1 cellular context compared by ENCODE assay signal in the genomic region with DNA sequence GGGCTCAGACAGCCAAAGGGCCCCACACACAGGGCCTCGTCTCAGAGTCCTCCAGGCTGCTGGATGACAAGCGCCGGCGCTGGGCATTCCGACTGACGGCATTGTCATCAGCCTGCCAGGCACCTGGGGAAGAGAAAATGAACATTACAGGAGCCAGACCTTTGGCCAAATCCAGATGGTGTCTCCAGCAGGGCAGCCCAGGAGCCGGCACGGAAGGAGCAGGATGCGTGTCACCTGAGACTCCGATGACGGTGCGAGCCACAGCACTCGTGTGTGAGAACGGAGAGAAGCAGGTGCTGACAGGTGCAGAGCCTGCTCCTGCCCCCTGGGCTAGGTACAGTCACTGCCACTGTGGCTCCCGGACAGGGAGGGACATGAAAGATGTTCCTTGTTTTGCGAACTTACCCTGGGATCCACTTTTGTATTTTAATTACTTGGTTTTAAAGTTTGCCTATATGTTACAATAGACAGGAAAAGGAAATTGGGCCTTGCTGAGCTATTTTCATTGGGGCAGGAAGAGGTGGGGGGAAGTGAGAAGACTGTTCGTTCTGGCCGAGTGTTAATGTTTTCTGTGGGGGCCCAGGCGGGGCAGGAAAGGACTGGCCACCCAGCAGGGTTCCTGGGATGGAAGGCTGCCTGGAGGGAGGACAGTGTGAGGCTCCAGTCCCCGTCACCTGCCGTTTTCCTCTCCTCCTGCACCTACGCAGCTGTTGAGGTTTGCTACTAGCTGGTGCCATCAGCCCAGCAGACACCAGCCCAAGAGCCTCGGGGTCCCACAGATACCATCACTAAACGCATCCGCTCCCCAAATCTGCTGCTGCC.
TF ChIP-seq lines count a peak whose summit lies in the region.

No MANE protein-coding gene starts in this region.

TF ChIP-seq in SK-N-SH treated with all-trans-retinoic acid at 6 μM for 48 hours, 23 proteins besides CTCF, POLR2A, EP300 and RAD21 (continued from another document):
- TF ChIP-seq, protein P1, sequence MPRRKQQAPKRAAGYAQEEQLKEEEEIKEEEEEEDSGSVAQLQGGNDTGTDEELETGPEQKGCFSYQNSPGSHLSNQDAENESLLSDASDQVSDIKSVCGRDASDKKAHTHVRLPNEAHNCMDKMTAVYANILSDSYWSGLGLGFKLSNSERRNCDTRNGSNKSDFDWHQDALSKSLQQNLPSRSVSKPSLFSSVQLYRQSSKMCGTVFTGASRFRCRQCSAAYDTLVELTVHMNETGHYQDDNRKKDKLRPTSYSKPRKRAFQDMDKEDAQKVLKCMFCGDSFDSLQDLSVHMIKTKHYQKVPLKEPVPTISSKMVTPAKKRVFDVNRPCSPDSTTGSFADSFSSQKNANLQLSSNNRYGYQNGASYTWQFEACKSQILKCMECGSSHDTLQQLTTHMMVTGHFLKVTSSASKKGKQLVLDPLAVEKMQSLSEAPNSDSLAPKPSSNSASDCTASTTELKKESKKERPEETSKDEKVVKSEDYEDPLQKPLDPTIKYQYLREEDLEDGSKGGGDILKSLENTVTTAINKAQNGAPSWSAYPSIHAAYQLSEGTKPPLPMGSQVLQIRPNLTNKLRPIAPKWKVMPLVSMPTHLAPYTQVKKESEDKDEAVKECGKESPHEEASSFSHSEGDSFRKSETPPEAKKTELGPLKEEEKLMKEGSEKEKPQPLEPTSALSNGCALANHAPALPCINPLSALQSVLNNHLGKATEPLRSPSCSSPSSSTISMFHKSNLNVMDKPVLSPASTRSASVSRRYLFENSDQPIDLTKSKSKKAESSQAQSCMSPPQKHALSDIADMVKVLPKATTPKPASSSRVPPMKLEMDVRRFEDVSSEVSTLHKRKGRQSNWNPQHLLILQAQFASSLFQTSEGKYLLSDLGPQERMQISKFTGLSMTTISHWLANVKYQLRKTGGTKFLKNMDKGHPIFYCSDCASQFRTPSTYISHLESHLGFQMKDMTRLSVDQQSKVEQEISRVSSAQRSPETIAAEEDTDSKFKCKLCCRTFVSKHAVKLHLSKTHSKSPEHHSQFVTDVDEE (CRISPR knock-in tag; IDR thresholded peaks at IDR 0.05) = no peak
- TF ChIP-seq, protein P2, sequence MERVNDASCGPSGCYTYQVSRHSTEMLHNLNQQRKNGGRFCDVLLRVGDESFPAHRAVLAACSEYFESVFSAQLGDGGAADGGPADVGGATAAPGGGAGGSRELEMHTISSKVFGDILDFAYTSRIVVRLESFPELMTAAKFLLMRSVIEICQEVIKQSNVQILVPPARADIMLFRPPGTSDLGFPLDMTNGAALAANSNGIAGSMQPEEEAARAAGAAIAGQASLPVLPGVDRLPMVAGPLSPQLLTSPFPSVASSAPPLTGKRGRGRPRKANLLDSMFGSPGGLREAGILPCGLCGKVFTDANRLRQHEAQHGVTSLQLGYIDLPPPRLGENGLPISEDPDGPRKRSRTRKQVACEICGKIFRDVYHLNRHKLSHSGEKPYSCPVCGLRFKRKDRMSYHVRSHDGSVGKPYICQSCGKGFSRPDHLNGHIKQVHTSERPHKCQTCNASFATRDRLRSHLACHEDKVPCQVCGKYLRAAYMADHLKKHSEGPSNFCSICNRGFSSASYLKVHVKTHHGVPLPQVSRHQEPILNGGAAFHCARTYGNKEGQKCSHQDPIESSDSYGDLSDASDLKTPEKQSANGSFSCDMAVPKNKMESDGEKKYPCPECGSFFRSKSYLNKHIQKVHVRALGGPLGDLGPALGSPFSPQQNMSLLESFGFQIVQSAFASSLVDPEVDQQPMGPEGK (CRISPR knock-in tag; IDR thresholded peaks at IDR 0.05; ENCODE audit: borderline replicate concordance) = no peak
- TF ChIP-seq PPARA (CRISPR knock-in tag; IDR thresholded peaks at IDR 0.05; ENCODE audit: borderline replicate concordance) (no peak), ESRRG (CRISPR knock-in tag; IDR thresholded peaks at IDR 0.05) (no peak)
